Comparison of ENCODE assay signal across 24 cellular contexts in the genomic region with DNA sequence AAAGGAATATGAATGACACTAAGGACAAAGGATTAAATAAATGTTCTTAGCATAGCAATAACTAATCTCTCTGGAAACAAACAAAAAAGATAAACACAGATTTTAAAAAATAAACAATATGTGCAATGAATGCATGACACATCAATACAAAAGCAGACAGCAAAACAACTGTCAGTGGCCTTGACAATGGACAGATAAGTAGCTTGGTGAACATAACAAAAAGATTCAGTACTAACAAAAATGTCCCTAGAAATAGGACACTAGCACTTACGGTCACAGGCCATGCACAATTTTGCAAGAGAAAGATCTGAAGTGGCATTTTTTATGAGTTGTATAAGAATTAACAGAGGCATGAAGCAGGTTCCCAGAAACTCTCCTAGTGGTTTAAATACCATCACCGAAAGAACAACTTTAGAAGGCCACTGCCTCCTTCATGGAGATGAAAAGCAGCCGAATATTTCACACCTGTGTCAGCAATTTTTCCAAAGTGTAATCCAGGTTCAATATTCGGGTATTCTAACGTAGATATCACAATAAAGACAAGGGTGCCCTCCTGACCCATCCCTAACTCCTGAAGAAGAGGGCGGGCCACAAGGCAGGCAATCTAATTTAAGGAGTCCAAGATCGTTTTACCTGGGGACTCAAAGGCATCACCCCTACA.
DNase-seq lines count a peak whose midpoint lies in the region; ATAC-seq, FAIRE-seq and TF ChIP-seq lines count a peak whose summit lies in the region.
"Had no signal": no experiment of that assay in that cellular context is flagged by ENCODE, and none has a peak within 500 bp of the region (broad histone marks: within the 10 kb centered on the region; RNA-seq: fewer than 3 reads in every experiment).

No MANE protein-coding gene starts in this region.

- WGBS in K562 (ENCODE audit: insufficient coverage, low coverage, missing lambda C conversion rate): 52% methylated on average over 7 of the region's 7 CpGs

- H3K27me3 ChIP-seq in K562 (ENCODE audit: control insufficient read depth in 2 of 2, insufficient read depth in 2 of 2, low read length in 2 of 2): no peaks in the 10 kb centered on the region
- H3K27me3 ChIP-seq in lower lobe of right lung (ENCODE audit: low read depth): no peaks in the 10 kb centered on the region
- H3K27me3 ChIP-seq: body of pancreas, colonic mucosa, hepatocyte, vagina had no signal

- peaks cover 87% of the 10 kb centered on the region for H3K4me1 Mint-ChIP-seq in activated naive CD4-positive, alpha-beta T cell treated with anti-CD3 and anti-CD28 coated beads, Interleukin-2, amount 50 U/mL, for 24 hours
- H3K4me1 Mint-ChIP-seq: nephron progenitor cell had no signal

- no peak for FAIRE-seq in K562 (lab: Jason Lieb, UNC)
- FAIRE-seq: endothelial cell of umbilical vein, islet of Langerhans had no signal

- H3K9ac ChIP-seq in K562 (ENCODE audit: insufficient read depth in 1 of 2, low read depth in 2 of 2, low read length in 2 of 2): no peak overlapping the region

- H3K9me1 ChIP-seq in K562 (ENCODE audit: control insufficient read depth, insufficient read depth, low read length): no peaks in the 10 kb centered on the region

- H3K27me3 Mint-ChIP-seq in activated naive CD4-positive, alpha-beta T cell treated with anti-CD3 and anti-CD28 coated beads, Interleukin-2, amount 50 U/mL, for 24 hours: no peaks in the 10 kb centered on the region

- no peak for ATAC-seq in K562
- peak; percentile 29 to 61 for ATAC-seq in lower lobe of right lung
- no peak for ATAC-seq in GM19023 (IDR thresholded peaks at IDR 0.05; ENCODE audit: unreplicated experiment)
- ATAC-seq in HG03025 (IDR thresholded peaks at IDR 0.05; ENCODE audit: low FRiP score, unreplicated experiment): no peak
- ATAC-seq in GM21786 (IDR thresholded peaks at IDR 0.05; ENCODE audit: unreplicated experiment): no peak
- ATAC-seq: activated naive CD4-positive, alpha-beta T cell treated with anti-CD3 and anti-CD28 coated beads, Interleukin-2, amount 50 U/mL, for 72 hours; body of pancreas had no signal

- H3K79me2 ChIP-seq in K562 (ENCODE audit: control insufficient read depth, insufficient read depth, low read length): no peaks in the 10 kb centered on the region; the same call in 2 of the 3 replicates

- in situ Hi-C loops in K562 (cut with MboI): no loop called here

- TF ChIP-seq EP300 in K562 (IDR thresholded peaks at IDR 0.05; ENCODE audit: low read length): no peak

- no peaks in the 10 kb centered on the region for H3K9me3 Mint-ChIP-seq in activated naive CD4-positive, alpha-beta T cell treated with anti-CD3 and anti-CD28 coated beads, Interleukin-2, amount 50 U/mL, for 24 hours
- H3K9me3 Mint-ChIP-seq: nephron progenitor cell had no signal

- H3K4me3 Mint-ChIP-seq in activated naive CD4-positive, alpha-beta T cell treated with anti-CD3 and anti-CD28 coated beads, Interleukin-2, amount 50 U/mL, for 24 hours: no peak overlapping the region
- H3K4me3 Mint-ChIP-seq: nephron progenitor cell had no signal

- no peak for DNase-seq in activated naive CD4-positive, alpha-beta T cell treated with Interleukin-2 at 50 U/mL for 16 hours
- no peak for DNase-seq in K562 (ENCODE audit: extremely low read depth in 1 of 4, low spot score in 3 of 4)
- no peak for DNase-seq in lower lobe of right lung
- no peak for DNase-seq in stimulated activated CD4-positive, alpha-beta T cell treated with anti-CD3 and anti-CD28 coated beads, Interleukin-4, amount 100 ng/mL, for 4 hours
- DNase-seq: activated CD4-positive, alpha-beta T cell treated with anti-CD3 and anti-CD28 coated beads for 4 hours; body of pancreas; colonic mucosa; foreskin fibroblast; mesendoderm; NCI-H2107; NCI-H524; nephron progenitor cell; OCI-M1; Right ventricle myocardium superior; stimulated activated CD4-positive, alpha-beta T cell treated with anti-CD3 and anti-CD28 coated beads, Interleukin-2, amount 100 ng/mL, for 24 hours had no signal

- no peak overlapping the region for H2AFZ ChIP-seq in K562 (ENCODE audit: low read depth, low read length)
- H2AFZ ChIP-seq: hepatocyte had no signal

- POLR2A ChIA-PET in K562 (lab: Yijun Ruan, JAX): interaction anchor here (0.6 to 1.4 kb wide), 6 partner anchors 9 to 958 kb away, joined by 3 to 8 read pairs (median 4); no protein-coding TSS in a partner anchor

- H3K27ac ChIP-seq in K562 (ENCODE audit: extremely low read depth, low read depth, low read length) (no peak overlapping the region), lower lobe of right lung (peak overlapping the region; percentile 29)
- H3K27ac ChIP-seq: body of pancreas, colonic mucosa, hepatocyte, vagina had no signal

- peaks cover 7% of the 10 kb centered on the region for H3K36me3 Mint-ChIP-seq in activated naive CD4-positive, alpha-beta T cell treated with anti-CD3 and anti-CD28 coated beads, Interleukin-2, amount 50 U/mL, for 24 hours

- H3K36me3 ChIP-seq in K562 (ENCODE audit: control insufficient read depth, insufficient read depth, low read length): no peaks in the 10 kb centered on the region
- peaks cover 47% of the 10 kb centered on the region for H3K36me3 ChIP-seq in lower lobe of right lung
- H3K36me3 ChIP-seq: colonic mucosa had no signal

- TF ChIP-seq POLR2A in K562 (conservative IDR thresholded peaks at IDR 0.05): no peak

- H3K27ac Mint-ChIP-seq in activated naive CD4-positive, alpha-beta T cell treated with anti-CD3 and anti-CD28 coated beads, Interleukin-2, amount 50 U/mL, for 24 hours: peak overlapping the region; percentile 38
- H3K27ac Mint-ChIP-seq: nephron progenitor cell had no signal

- TF ChIP-seq RAD21 in K562 (CRISPR knock-in tag; conservative IDR thresholded peaks at IDR 0.05 in 1 of 2, IDR thresholded peaks at IDR 0.05 in 1 of 2): no peak

- no peaks in the 10 kb centered on the region for H3K4me1 ChIP-seq in K562 (replicated peaks in 1 of 2; ENCODE audit: control insufficient read depth in 2 of 2, insufficient read depth in 2 of 2, low read length in 2 of 2)
- peaks cover 89% of the 10 kb centered on the region for H3K4me1 ChIP-seq in lower lobe of right lung
- H3K4me1 ChIP-seq: colonic mucosa had no signal

- H4K20me1 ChIP-seq in K562 (replicated peaks; ENCODE audit: control insufficient read depth, insufficient read depth, low read length): 0 out of 2 replicates have a peak, but pooled peaks cover 3% of the 10 kb centered on the region

- CTCF ChIA-PET in K562 (lab: Yijun Ruan, JAX; ENCODE audit: low intra/inter-chr PET ratio): no interaction called here

- BruUV-seq in K562 (replicated peaks; lab: Mats Ljungman, UMichigan): no TSS peak

- intact Hi-C loops in K562 (cut with micrococcal nuclease): no loop called here
- intact Hi-C loops in lower lobe of right lung (cut with DNase I): no loop called here

- no peaks in the 10 kb centered on the region for H3K9me3 ChIP-seq in K562 (replicated peaks; ENCODE audit: control insufficient read depth, insufficient read depth, low read depth, low read length)
- no peaks in the 10 kb centered on the region for H3K9me3 ChIP-seq in lower lobe of right lung
- H3K9me3 ChIP-seq: body of pancreas, colonic mucosa, vagina had no signal

- TF ChIP-seq CTCF in K562 (IDR thresholded peaks at IDR 0.05 in 2 of 3, conservative IDR thresholded peaks at IDR 0.05 in 1 of 3; ENCODE audit: insufficient read depth in 2 of 3, low read depth in 1 of 3, low read length in 3 of 3): no peak
- no peak for TF ChIP-seq CTCF in lower lobe of right lung (IDR thresholded peaks at IDR 0.05)

- H3K4me3 ChIP-seq in K562: no peak overlapping the region
- H3K4me3 ChIP-seq in lower lobe of right lung: no peak overlapping the region
- H3K4me3 ChIP-seq: body of pancreas, colonic mucosa, hepatocyte, vagina had no signal

- no peak overlapping the region for H3K4me2 ChIP-seq in K562 (ENCODE audit: insufficient read depth, low read length)
- H3K4me2 ChIP-seq: hepatocyte had no signal

TF ChIP-seq in K562, 482 proteins besides CTCF, POLR2A, EP300 and RAD21:
- TF ChIP-seq GTF2E2 (tag; IDR thresholded peaks at IDR 0.05): no peak
- TF ChIP-seq ZNF316 (IDR thresholded peaks at IDR 0.05): peak; percentile 83
- TF ChIP-seq MAFK (IDR thresholded peaks at IDR 0.05; ENCODE audit: low read length): peak; percentile 53; the same call in 1 of the 2 replicates
- TF ChIP-seq MAFF (IDR thresholded peaks at IDR 0.05; ENCODE audit: low read length): peak; percentile 34; the same call in 1 of the 2 replicates
- TF ChIP-seq MAFG (tag; conservative IDR thresholded peaks at IDR 0.05): peak; percentile 62
- TF ChIP-seq C11orf30 (IDR thresholded peaks at IDR 0.05; ENCODE audit: low read depth): peak; percentile 61

Comparison
In these comparisons a context has a peak if more than half of its experiments do, and no peak if none do; other contexts are left out.
1. ATAC-seq: peak in lower lobe of right lung (2 of 2); none in K562 (single experiment), GM19023 (single experiment), HG03025 (single experiment) and GM21786 (single experiment).